20 cellular contexts compared by ENCODE assay signal in genomic region chr7:132877578-132877977, GRCh38.
DNase-seq lines count a peak whose midpoint lies in the region; ATAC-seq lines count a peak whose summit lies in the region.
"Had no signal": no experiment of that assay in that cellular context is flagged by ENCODE, and none has a peak within 500 bp of the region (broad histone marks: within the 10 kb centered on the region; RNA-seq: fewer than 3 reads in every experiment).

No MANE protein-coding gene starts in this region.

- H3K9me3 ChIP-seq in endocrine pancreas (ENCODE audit: control insufficient read depth, low read length): no peaks in the 10 kb centered on the region
- H3K9me3 ChIP-seq: stomach, tibial artery had no signal

- ATAC-seq in left colon (peak; percentile 29), GM19328 (IDR thresholded peaks at IDR 0.05; ENCODE audit: unreplicated experiment) (no peak)
- ATAC-seq: HCT116 had no signal

- intact Hi-C loops in left colon (cut with DNase I, micrococcal nuclease): no loop called here
- intact Hi-C loops in cardiac septum (cut with DNase I): no loop called here

- H3K36me3 ChIP-seq in H7 (replicated peaks; ENCODE audit: control insufficient read depth, insufficient read depth, low read length): no peaks in the 10 kb centered on the region
- no peaks in the 10 kb centered on the region for H3K36me3 ChIP-seq in endocrine pancreas (ENCODE audit: control insufficient read depth, insufficient read depth, low read length)
- H3K36me3 ChIP-seq: stomach, tibial artery had no signal

- DNase-seq in H7: peak; percentile 17
- peak; percentile 32 for DNase-seq in NCI-H146 (lab: John Stamatoyannopoulos, UW)
- DNase-seq in left colon: no peak
- DNase-seq in activated T-cell treated with anti-CD3 and anti-CD28 coated beads for 4 hours: no peak
- DNase-seq in cardiac septum (ENCODE audit: low spot score): no peak
- DNase-seq: activated CD4-positive, alpha-beta T cell treated with anti-CD3 and anti-CD28 coated beads, Interleukin-2, amount 50 U/mL, for 48 hours; activated effector memory CD4-positive, alpha-beta T cell treated with anti-CD3 and anti-CD28 coated beads, Interleukin-2, amount 50 U/mL, for 16 hours; activated naive CD8-positive, alpha-beta T cell treated with anti-CD3 and anti-CD28 coated beads, Interleukin-2, amount 10 ng/mL, durations not matched to agents 7 days and 5 days; effector CD4-positive, alpha-beta T cell; foreskin melanocyte; NCI-H1092 treated with DMSO at 0.1 percent for 48 hours; NCI-H2081 treated with DMSO at 0.1 percent for 48 hours; stimulated activated CD8-positive, alpha-beta memory T cell treated with anti-CD3 and anti-CD28 coated beads, Interleukin-4, amount 100 ng/mL, for 48 hours; stomach; SW 1271; T1000; tibial artery had no signal

- H3K9ac ChIP-seq in endocrine pancreas (ENCODE audit: control insufficient read depth, insufficient read depth, low read length): no peak overlapping the region

- peaks cover 19% of the 10 kb centered on the region for H3K4me1 ChIP-seq in endocrine pancreas (ENCODE audit: control insufficient read depth, insufficient read depth, low read length)
- H3K4me1 ChIP-seq: tibial artery had no signal

- H3K27me3 ChIP-seq in H7 (ENCODE audit: control insufficient read depth, insufficient read depth, low read length) (no peaks in the 10 kb centered on the region), endocrine pancreas (ENCODE audit: control insufficient read depth, insufficient read depth, low read length) (no peaks in the 10 kb centered on the region)
- H3K27me3 ChIP-seq: stomach, tibial artery had no signal

- no peak overlapping the region for H3K4me3 ChIP-seq in H7 (ENCODE audit: insufficient read depth, low read depth, low read length)
- H3K4me3 ChIP-seq in endocrine pancreas (ENCODE audit: control insufficient read depth, insufficient read depth, low read length): peak overlapping the region; percentile 47
- H3K4me3 ChIP-seq: stomach, tibial artery had no signal

Comparison
In these comparisons a context has a peak if more than half of its experiments do, and no peak if none do; other contexts are left out.
1. DNase-seq: peak in H7 (single experiment) and NCI-H146 (single experiment); none in left colon (0 of 2), activated T-cell treated with anti-CD3 and anti-CD28 coated beads for 4 hours (single experiment) and cardiac septum (single experiment).